ENCODE assay signal across 26 cellular contexts in genomic region chr2:65144571-65144970, GRCh38.
"Had no signal": no experiment of that assay in that cellular context is flagged by ENCODE, and none has a peak within 500 bp of the region (broad histone marks: within the 10 kb centered on the region; RNA-seq: fewer than 3 reads in every experiment).

No MANE protein-coding gene starts in this region.

- DNase-seq: naive thymus-derived CD4-positive, alpha-beta T cell; natural killer cell; nucleus accumbens; ovary; psoas muscle; right cardiac atrium; spleen; stimulated activated CD4-positive, alpha-beta T cell treated with anti-CD3 and anti-CD28 coated beads, Interleukin-12 subunit alpha, Interleukin-12 subunit beta, amount 100 ng/mL, for 4 hours; stimulated activated CD4-positive, alpha-beta T cell treated with anti-CD3 and anti-CD28 coated beads, Interleukin-1b, Interleukin-23, amount 100 ng/mL, for 48 hours; stimulated activated CD4-positive, alpha-beta T cell treated with anti-CD3 and anti-CD28 coated beads, Interleukin-4, amount 100 ng/mL, for 24 hours; stimulated activated naive B cell treated with anti-CD40 and anti-IgM and Interleukin-4, amounts not matched to agents 10 μg/mL and 1 μg/mL and 100 μg/mL, for 72 hours; stimulated activated naive CD4-positive, alpha-beta T cell treated with Interleukin-2 at 50 U/mL for 16 hours; stomach; thyroid gland; trophoblast cell; upper lobe of left lung had no signal

- FAIRE-seq: urothelium cell line had no signal

- H3K9me3 ChIP-seq: ovary, psoas muscle, spleen, stomach, thoracic aorta, thyroid gland, tibial nerve, upper lobe of left lung, vagina had no signal

- ATAC-seq: naive thymus-derived CD4-positive, alpha-beta T cell; natural killer cell; psoas muscle; right cardiac atrium; sciatic nerve; stimulated activated effector memory CD8-positive, alpha-beta T cell treated with anti-CD3 and anti-CD28 coated beads, Interleukin-12 subunit alpha, Interleukin-12 subunit beta, amount 100 ng/mL, for 72 hours; stimulated activated naive B cell treated with anti-CD40 and anti-IgM and Interleukin-4, amounts not matched to agents 10 μg/mL and 1 μg/mL and 100 μg/mL, for 72 hours had no signal

- H3K4me2 ChIP-seq: neural progenitor cell, smooth muscle cell had no signal

- H3K79me2 ChIP-seq: parathyroid adenoma had no signal

- H3K27me3 ChIP-seq: neural progenitor cell, ovary, spleen, stomach, thyroid gland, tibial nerve, upper lobe of left lung, vagina had no signal

- H3K36me3 ChIP-seq: neural progenitor cell, ovary, spleen, stomach, thoracic aorta, thyroid gland, tibial nerve, upper lobe of left lung, vagina had no signal

- H3K4me3 ChIP-seq: neural progenitor cell, ovary, psoas muscle, skin epidermis, smooth muscle cell, spleen, stomach, thoracic aorta, thyroid gland, tibial nerve, upper lobe of left lung, vagina had no signal

- H2AFZ ChIP-seq: neural progenitor cell, parathyroid adenoma had no signal

- H3K9ac ChIP-seq: neural progenitor cell, parathyroid adenoma had no signal

- H3K27ac ChIP-seq: neural progenitor cell, ovary, parathyroid adenoma, psoas muscle, skin epidermis, spleen, stomach, thoracic aorta, thyroid gland, tibial nerve, upper lobe of left lung, vagina had no signal

- H3K4me1 ChIP-seq: neural progenitor cell, parathyroid adenoma, psoas muscle, spleen, stomach, thyroid gland, tibial nerve, upper lobe of left lung, vagina had no signal
